In the genomic region with DNA sequence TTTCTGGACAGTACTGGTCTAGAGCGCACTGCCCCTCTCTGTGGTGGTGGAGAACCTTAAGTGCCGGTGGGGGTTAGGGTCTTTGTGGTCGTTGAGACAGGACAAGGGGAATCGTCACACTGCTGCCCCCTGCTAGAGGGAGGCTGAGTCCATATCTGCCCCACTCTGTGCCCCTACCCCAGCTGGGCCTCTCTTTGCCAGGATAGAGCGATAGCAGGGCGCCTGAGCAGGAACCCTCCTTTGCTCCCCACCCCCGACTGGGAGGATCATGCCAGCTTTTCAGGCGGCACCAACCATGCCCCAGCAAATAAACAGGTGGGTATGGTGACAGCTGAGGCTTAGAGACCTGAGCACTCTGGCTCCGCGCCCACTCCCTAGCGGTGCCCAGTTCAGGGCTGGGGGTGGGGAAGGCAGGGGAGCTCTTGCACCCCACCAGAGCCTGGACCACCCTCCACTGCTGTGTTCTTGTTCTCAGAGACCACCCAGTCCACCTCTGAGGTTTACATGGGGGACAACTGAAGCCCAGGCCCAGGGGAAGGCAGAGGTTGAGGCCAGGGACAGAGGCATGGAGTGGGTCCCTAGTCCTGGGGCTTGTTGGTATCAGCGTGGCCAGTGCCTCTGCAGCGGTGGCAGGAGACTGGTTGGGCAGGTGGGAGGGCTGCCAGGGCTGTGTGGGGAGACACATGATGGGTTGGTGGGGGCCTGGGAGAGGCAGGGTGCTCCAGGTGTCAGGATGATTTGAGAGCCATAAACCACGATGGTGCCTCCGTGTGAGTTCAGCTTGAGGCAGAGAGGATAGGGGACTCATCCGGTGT, we compare ENCODE assay signal across 14 cellular contexts. TPM values are rescaled to one million over a fixed set of nuclear protein-coding genes. Genes with fewer than 3 reads are reported as not detected.
A peak's percentile ranks its signal among the peaks of the same experiment; 100 is the strongest.
DNase-seq lines count a peak whose midpoint lies in the region; ATAC-seq and TF ChIP-seq lines count a peak whose summit lies in the region.
"Had no signal": no experiment of that assay in that cellular context is flagged by ENCODE, and none has a peak within 500 bp of the region (broad histone marks: within the 10 kb centered on the region; RNA-seq: fewer than 3 reads in every experiment).

No MANE protein-coding gene starts in this region.

- POLR2A ChIA-PET in Panc1 (lab: Charles Lee) = no interaction called here

- H3K79me2 ChIP-seq in GM23338 (replicated peaks; ENCODE audit: insufficient read depth) (no peaks in the 10 kb centered on the region), hepatocyte (no peaks in the 10 kb centered on the region)

- H4K20me1 ChIP-seq in GM23338 (replicated peaks; ENCODE audit: insufficient read depth) (no peaks in the 10 kb centered on the region; the same call in 1 of the 2 replicates), hepatocyte (ENCODE audit: insufficient read depth, poor library complexity, severe bottlenecking) (no peaks in the 10 kb centered on the region)

- peak overlapping the region; percentile 98; the same call in 1 of the 2 replicates for H3K4me2 ChIP-seq in GM23338
- H3K4me2 ChIP-seq in hepatocyte = peak overlapping the region; percentile 93

- no TSS peak for BruUV-seq in Panc1 (replicated peaks; lab: Mats Ljungman, UMichigan)

- intact Hi-C loops in Panc1 (cut with micrococcal nuclease; ENCODE audit: unreplicated experiment) (no loop called here), gastrocnemius medialis (cut with DNase I; ENCODE audit: low total_unique reads) (loop anchor here (10.0 kb wide), 1 partner anchor 1103 kb away; a partner anchor contains a TSS), vagina (cut with DNase I) (no loop called here)

- H3K9me2 ChIP-seq in GM23338 (ENCODE audit: insufficient read depth) (no peaks in the 10 kb centered on the region), hepatocyte (replicated peaks; ENCODE audit: insufficient read depth) (no peaks in the 10 kb centered on the region)

- no peaks in the 10 kb centered on the region; the same call in 1 of the 2 replicates for H3F3A ChIP-seq in GM23338 (replicated peaks; ENCODE audit: low read depth)

- H3K9me3 Mint-ChIP-seq in GM23338 = no peaks in the 10 kb centered on the region
- H3K9me3 Mint-ChIP-seq: CD4-positive, CD25-positive, alpha-beta regulatory T cell had no signal

- ATAC-seq in GM23338 (no peak), Panc1 (no peak), gastrocnemius medialis (peak; percentile 50 to 53), HG03159 (IDR thresholded peaks at IDR 0.05; ENCODE audit: unreplicated experiment) (no peak), GM19328 (IDR thresholded peaks at IDR 0.05; ENCODE audit: unreplicated experiment) (no peak)
- ATAC-seq: right lobe of liver had no signal

- no peak for TF ChIP-seq CTCF in GM23338 (conservative IDR thresholded peaks at IDR 0.05; ENCODE audit: low read depth in 2 of 2)
- no peak for TF ChIP-seq CTCF in Panc1 (IDR thresholded peaks at IDR 0.05)
- no peak for TF ChIP-seq CTCF in hepatocyte (IDR thresholded peaks at IDR 0.05; ENCODE audit: poor library complexity)
- no peak for TF ChIP-seq CTCF in gastrocnemius medialis (IDR thresholded peaks at IDR 0.05 in 4 of 5, conservative IDR thresholded peaks at IDR 0.05 in 1 of 5)
- no peak for TF ChIP-seq CTCF in vagina (IDR thresholded peaks at IDR 0.05)

- H3K27ac Mint-ChIP-seq in GM23338 = no peak overlapping the region

- H3K4me3 ChIP-seq in GM23338 (peak overlapping the region; percentile 81; the same call in 1 of the 2 replicates), Panc1 (ENCODE audit: low read depth in 2 of 2, low read length in 2 of 2) (peak overlapping the region; percentile 62 to 82), hepatocyte (no peak overlapping the region), gastrocnemius medialis (peak overlapping the region; percentile 60 to 77 (median 64)), vagina (no peak overlapping the region)
- H3K4me3 ChIP-seq: right lobe of liver had no signal

- CTCF ChIA-PET in Panc1 (lab: Charles Lee) = no interaction called here

- WGBS in hepatocyte (ENCODE audit: low lambda C conversion rate, missing lambda C conversion rate) = 85% methylated on average over 16 of the region's 16 CpGs

- in situ Hi-C loops in Panc1 (cut with HindIII; ENCODE audit: low pct_unique_long_range_greater_than_20kb, low sequenced_read_pairs) = no loop called here
- in situ Hi-C loops in gastrocnemius medialis (cut with MboI; ENCODE audit: low sequenced_read_pairs in 4 of 4) = no loop called here

- no peaks in the 10 kb centered on the region for H3K36me3 Mint-ChIP-seq in GM23338 (ENCODE audit: low read depth)
- H3K36me3 Mint-ChIP-seq: CD4-positive, CD25-positive, alpha-beta regulatory T cell had no signal

- H3K27ac ChIP-seq in GM23338 (ENCODE audit: low read depth) (no peak overlapping the region), Panc1 (ENCODE audit: low read length) (peak overlapping the region; percentile 71), hepatocyte (no peak overlapping the region), gastrocnemius medialis (peak overlapping the region; percentile 94 to 98 (median 96)), vagina (no peak overlapping the region)
- H3K27ac ChIP-seq: right lobe of liver had no signal

- peak overlapping the region; percentile 81 for H3K4me3 Mint-ChIP-seq in GM23338

- H3K9me3 ChIP-seq in Panc1 (ENCODE audit: control insufficient read depth, insufficient read depth, low read depth, low read length) (no peaks in the 10 kb centered on the region), hepatocyte (ENCODE audit: low read depth) (no peaks in the 10 kb centered on the region), gastrocnemius medialis (no peaks in the 10 kb centered on the region), vagina (no peaks in the 10 kb centered on the region)
- H3K9me3 ChIP-seq: right lobe of liver, stomach had no signal

- peaks cover 39% of the 10 kb centered on the region for H3K27me3 Mint-ChIP-seq in GM23338 (ENCODE audit: insufficient read depth, low read depth, poor library complexity)

- TF ChIP-seq POLR2A in gastrocnemius medialis (IDR thresholded peaks at IDR 0.05) (peak; percentile 46 to 61), vagina (IDR thresholded peaks at IDR 0.05) (no peak)

- DNase-seq in GM23338 (ENCODE audit: low spot score) (no peak), Panc1 (ENCODE audit: low read depth, low spot score) (no peak), hepatocyte (ENCODE audit: low spot score) (no peak), gastrocnemius medialis (peak; percentile 81 to 91), vagina (ENCODE audit: extremely low spot score in 2 of 2) (no peak)
- DNase-seq: activated CD4-positive, CD25-positive, alpha-beta regulatory T cell; activated T-cell treated with anti-CD3 and anti-CD28 coated beads for 4 hours; amniotic stem cell; CD4-positive, CD25-positive, alpha-beta regulatory T cell; NCI-H1048; right lobe of liver; stomach had no signal

- H2AFZ ChIP-seq in GM23338 = no peak overlapping the region
- no peak overlapping the region for H2AFZ ChIP-seq in hepatocyte

- H3K4me1 Mint-ChIP-seq in GM23338 = peaks cover 29% of the 10 kb centered on the region

- H3K36me3 ChIP-seq in GM23338 (ENCODE audit: insufficient read depth) (no peaks in the 10 kb centered on the region), Panc1 (ENCODE audit: control insufficient read depth, insufficient read depth, low read length) (no peaks in the 10 kb centered on the region), hepatocyte (replicated peaks; ENCODE audit: insufficient read depth, low read depth) (no peaks in the 10 kb centered on the region), gastrocnemius medialis (no peaks in the 10 kb centered on the region), vagina (no peaks in the 10 kb centered on the region)
- H3K36me3 ChIP-seq: right lobe of liver, stomach had no signal

- H3K27me3 ChIP-seq in GM23338 (ENCODE audit: insufficient read depth) = peaks cover 27% of the 10 kb centered on the region
- H3K27me3 ChIP-seq in Panc1 (ENCODE audit: control insufficient read depth, insufficient read depth, low read length) = no peaks in the 10 kb centered on the region
- H3K27me3 ChIP-seq in hepatocyte = peaks cover 19% of the 10 kb centered on the region
- H3K27me3 ChIP-seq in gastrocnemius medialis = no peaks in the 10 kb centered on the region
- no peaks in the 10 kb centered on the region for H3K27me3 ChIP-seq in vagina

- H3K4me1 ChIP-seq in GM23338 (ENCODE audit: insufficient read depth) (peaks cover 6% of the 10 kb centered on the region; the same call in 1 of the 2 replicates), Panc1 (ENCODE audit: control insufficient read depth, insufficient read depth, low read length) (peaks cover 74% of the 10 kb centered on the region), hepatocyte (ENCODE audit: insufficient read depth) (peaks cover 16% of the 10 kb centered on the region), gastrocnemius medialis (peaks cover 71 to 80% of the 10 kb centered on the region in 2 donors), vagina (peaks cover 17% of the 10 kb centered on the region)
- H3K4me1 ChIP-seq: right lobe of liver had no signal

TF ChIP-seq in GM23338, 12 proteins besides CTCF, POLR2A, EP300 and RAD21 (continues in another document):
- TF ChIP-seq EZH2 (IDR thresholded peaks at IDR 0.05; ENCODE audit: low read depth, unreplicated experiment) (no peak), POLR2AphosphoS5 (IDR thresholded peaks at IDR 0.05; ENCODE audit: low read depth) (no peak), CREB1 (CRISPR knock-in tag; IDR thresholded peaks at IDR 0.05; ENCODE audit: low read depth) (no peak), STAT1 (IDR thresholded peaks at IDR 0.05; ENCODE audit: unreplicated experiment) (no peak), EZH2phosphoT487 (IDR thresholded peaks at IDR 0.05; ENCODE audit: unreplicated experiment) (no peak), ZNF331 (CRISPR knock-in tag; IDR thresholded peaks at IDR 0.05; ENCODE audit: low read depth) (no peak)
- TF ChIP-seq, protein P1, sequence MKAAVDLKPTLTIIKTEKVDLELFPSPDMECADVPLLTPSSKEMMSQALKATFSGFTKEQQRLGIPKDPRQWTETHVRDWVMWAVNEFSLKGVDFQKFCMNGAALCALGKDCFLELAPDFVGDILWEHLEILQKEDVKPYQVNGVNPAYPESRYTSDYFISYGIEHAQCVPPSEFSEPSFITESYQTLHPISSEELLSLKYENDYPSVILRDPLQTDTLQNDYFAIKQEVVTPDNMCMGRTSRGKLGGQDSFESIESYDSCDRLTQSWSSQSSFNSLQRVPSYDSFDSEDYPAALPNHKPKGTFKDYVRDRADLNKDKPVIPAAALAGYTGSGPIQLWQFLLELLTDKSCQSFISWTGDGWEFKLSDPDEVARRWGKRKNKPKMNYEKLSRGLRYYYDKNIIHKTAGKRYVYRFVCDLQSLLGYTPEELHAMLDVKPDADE (IDR thresholded peaks at IDR 0.05) = no peak

RNA-seq across cellular contexts. Expression of a gene that starts 1.6 kb away (rescaled TPM):
- 3.7 and 4.3 TPM in 2 replicates for total RNA-seq in GM23338 (2014; rRNA removed; shearing (Covaris generic))
- 1.7 TPM in 2 replicates for polyA plus RNA-seq in GM23338 (2016; fragmentation: Nextera tagmentation; extraction: Ambion mirVana)
- 507 TPM for total RNA-seq in Panc1 (2021; ENCODE audit: unreplicated experiment)
- 830 TPM for polyA plus RNA-seq in Panc1 (2012; ENCODE audit: insufficient read length)
- 11.3 and 11.7 TPM in 2 replicates for total RNA-seq in hepatocyte
- 6.8 and 10.6 TPM in 2 replicates for polyA plus RNA-seq in hepatocyte
- 100 to 1,000 TPM; 156 to 176 (median 171) TPM for total RNA-seq in gastrocnemius medialis
- total RNA-seq in vagina = 0.98 TPM
- total RNA-seq: CD4-positive, CD25-positive, alpha-beta regulatory T cell had no signal

Comparison
In these comparisons a context has a peak if more than half of its experiments do, and no peak if none do; other contexts are left out.
1. ATAC-seq: peak in gastrocnemius medialis (2 of 2); none in GM23338 (single experiment), Panc1 (single experiment), HG03159 (single experiment) and GM19328 (single experiment).
2. DNase-seq: peak in gastrocnemius medialis (2 of 2); none in GM23338 (single experiment), Panc1 (single experiment), hepatocyte (single experiment) and vagina (0 of 2).
3. H3K27ac ChIP-seq: peak in Panc1 (single experiment) and gastrocnemius medialis (4 of 4); none in GM23338 (single experiment), hepatocyte (single experiment) and vagina (single experiment).
4. H3K4me3 ChIP-seq: peak in GM23338 (single experiment), Panc1 (2 of 2) and gastrocnemius medialis (4 of 4); none in hepatocyte (single experiment) and vagina (0 of 2).
5. POLR2A ChIP-seq: peak in gastrocnemius medialis (2 of 2); none in vagina (0 of 2).
6. RNA of a gene that starts 1.6 kb away (total RNA-seq): 507 TPM in Panc1 (single experiment) and 156 to 176 TPM in gastrocnemius medialis; 11.3 to 11.7 TPM in hepatocyte, 3.7 to 4.3 TPM in GM23338 and 0.98 TPM in vagina (single experiment); every median in the first group is over 10 times any median in the second.